In genomic region chr10:133324198-133324792, GRCh38 we compare ENCODE assay signal across 8 cellular contexts. TPM values are rescaled to one million over a fixed set of nuclear protein-coding genes. Genes with fewer than 3 reads are reported as not detected.
DNase-seq lines count a peak whose midpoint lies in the region; ATAC-seq and TF ChIP-seq lines count a peak whose summit lies in the region.

No MANE protein-coding gene starts in this region.

- H3K27me3 ChIP-seq in Caco-2 (replicated peaks; ENCODE audit: control insufficient read depth, insufficient read depth, low read length), result no peaks in the 10 kb centered on the region

- peaks cover 6% of the 10 kb centered on the region for H3K36me3 Mint-ChIP-seq in Caco-2 (ENCODE audit: insufficient read depth, unreplicated experiment)

- peaks cover 12% of the 10 kb centered on the region for H3K9me3 Mint-ChIP-seq in Caco-2 (ENCODE audit: unreplicated experiment)

- no TSS peak for BruUV-seq in Caco-2 (replicated peaks; lab: Mats Ljungman, UMichigan)

- H3K4me3 ChIP-seq in Caco-2 (ENCODE audit: low read depth, low read length) (no peak overlapping the region), iPS-18c (ENCODE audit: insufficient read depth, low read depth, low read length) (peak overlapping the region; percentile 31; the same call in 1 of the 2 replicates)

- H3K27me3 Mint-ChIP-seq in Caco-2 (ENCODE audit: insufficient read depth, unreplicated experiment), result peaks cover 5% of the 10 kb centered on the region

- peak; percentile 68 to 82 for DNase-seq in Caco-2
- DNase-seq in RWPE1 (ENCODE audit: low spot score), result no peak
- DNase-seq in activated naive CD4-positive, alpha-beta T cell treated with anti-CD3 and anti-CD28 coated beads, Interleukin-2, amount 50 U/mL, for 16 hours, result peak; percentile 68
- peak; percentile 57 to 72 for DNase-seq in stimulated activated CD4-positive, alpha-beta T cell treated with anti-CD3 and anti-CD28 coated beads, Interleukin-2, amount 100 ng/mL, for 24 hours
- no peak for DNase-seq in epidermal melanocyte (ENCODE audit: insufficient read length, low spot score)

- H3K9me3 ChIP-seq in Caco-2, result peaks cover 13% of the 10 kb centered on the region
- H3K9me3 ChIP-seq in iPS-18c (ENCODE audit: control insufficient read depth, insufficient read depth, low read length), result no peaks in the 10 kb centered on the region

- peak overlapping the region; percentile 29; the same call in 1 of the 2 replicates for H3K27ac ChIP-seq in RWPE1

- peaks cover 9% of the 10 kb centered on the region for H3K4me1 Mint-ChIP-seq in Caco-2 (ENCODE audit: low read depth, unreplicated experiment)

- no peak overlapping the region for H3K27ac Mint-ChIP-seq in Caco-2 (ENCODE audit: unreplicated experiment)

- intact Hi-C loops in Caco-2 (cut with micrococcal nuclease; ENCODE audit: unreplicated experiment), result no loop called here

- POLR2A ChIA-PET in Caco-2 (lab: Charles Lee), result interaction anchor here (0.6 to 0.9 kb wide), 5 partner anchors 19 to 55 kb away, joined by 3 to 7 read pairs (median 4); partner anchors contain the start of gene PAOX
- POLR2A ChIA-PET in RWPE1 (lab: Yijun Ruan, JAX; ENCODE audit: low non-redundant PET), result no interaction called here

- H3K4me1 ChIP-seq in Caco-2, result peaks cover 11% of the 10 kb centered on the region; the same call in 1 of the 2 replicates

- H3K36me3 ChIP-seq in Caco-2 (ENCODE audit: control insufficient read depth, insufficient read depth, low read length), result no peaks in the 10 kb centered on the region

- TF ChIP-seq CTCF in Caco-2 (IDR thresholded peaks at IDR 0.05; ENCODE audit: insufficient read depth in 1 of 2, low read depth in 1 of 2, low read length in 1 of 2, severe bottlenecking in 1 of 2, unreplicated experiment in 1 of 2), result no peak
- no peak for TF ChIP-seq CTCF in RWPE1 (conservative IDR thresholded peaks at IDR 0.05; ENCODE audit: low read depth)

- CTCF ChIA-PET in Caco-2 (lab: Charles Lee), result interaction anchor here (0.8 kb wide), 2 partner anchors 10 to 66 kb away, joined by 3 to 6 read pairs; no protein-coding TSS in a partner anchor
- CTCF ChIA-PET in RWPE1 (lab: Yijun Ruan, JAX), result interaction anchor here (0.6 kb wide), 2 partner anchors 17 to 77 kb away, joined by 3 read pairs; no protein-coding TSS in a partner anchor

- H3K4me3 Mint-ChIP-seq in Caco-2 (ENCODE audit: unreplicated experiment), result no peak overlapping the region

- ATAC-seq in HG03342 (IDR thresholded peaks at IDR 0.05; ENCODE audit: unreplicated experiment) (peak; percentile 63), HG03139 (IDR thresholded peaks at IDR 0.05; ENCODE audit: unreplicated experiment) (no peak)

RNA-seq across cellular contexts. Expression of gene CALY, which starts 12.4 kb away (rescaled TPM):
- total RNA-seq in Caco-2 (2022), result not detected in 2 replicates

RNA-seq across cellular contexts. Expression of gene ZNF511, which starts 15.6 kb away (rescaled TPM):
- 98.5 and 112 TPM in 2 replicates for total RNA-seq in Caco-2 (2022)

RNA-seq across cellular contexts. Expression of gene TUBGCP2, which starts 15.6 kb away (rescaled TPM):
- 92.2 and 93.3 TPM in 2 replicates for total RNA-seq in Caco-2 (2022)

RNA-seq across cellular contexts. Expression of gene PRAP1, which starts 22.9 kb away (rescaled TPM):
- total RNA-seq in Caco-2 (2022), result 0.34 TPM in 1 of 2 replicates, not detected in the other

RNA-seq across cellular contexts. Expression of gene FUOM, which starts 33.5 kb away (rescaled TPM):
- total RNA-seq in Caco-2 (2022), result 108 and 119 TPM in 2 replicates

Comparison
In these comparisons a context has a peak if more than half of its experiments do, and no peak if none do; other contexts are left out.
1. DNase-seq: peak in Caco-2 (2 of 2), activated naive CD4-positive, alpha-beta T cell treated with anti-CD3 and anti-CD28 coated beads, Interleukin-2, amount 50 U/mL, for 16 hours (single experiment) and stimulated activated CD4-positive, alpha-beta T cell treated with anti-CD3 and anti-CD28 coated beads, Interleukin-2, amount 100 ng/mL, for 24 hours (2 of 2); none in RWPE1 (single experiment) and epidermal melanocyte (single experiment).